Comparison of ENCODE assay signal across 13 cellular contexts in the genomic region with DNA sequence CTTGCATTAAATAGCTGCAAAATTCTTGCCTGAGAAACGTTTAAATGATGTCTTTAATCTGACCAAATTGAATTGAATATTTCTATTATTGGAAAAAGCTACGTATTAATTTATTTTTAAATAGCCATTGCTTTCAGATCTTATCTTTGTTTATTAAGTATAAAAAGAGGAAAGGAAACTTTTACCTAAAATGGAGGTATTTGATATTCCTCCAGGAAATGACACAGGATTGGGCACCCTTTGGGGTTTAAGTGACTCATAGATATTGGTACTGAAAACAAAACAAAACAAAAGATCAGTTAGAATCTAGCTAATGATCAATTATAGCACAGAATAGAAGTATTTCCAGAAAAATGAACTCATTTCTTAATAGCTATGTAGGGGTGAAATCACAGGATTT. TPM values are rescaled to one million over a fixed set of nuclear protein-coding genes. Genes with fewer than 3 reads are reported as not detected.
A peak's percentile ranks its signal among the peaks of the same experiment; 100 is the strongest.
DNase-seq lines count a peak whose midpoint lies in the region; ATAC-seq and TF ChIP-seq lines count a peak whose summit lies in the region.
"Had no signal": no experiment of that assay in that cellular context is flagged by ENCODE, and none has a peak within 500 bp of the region (broad histone marks: within the 10 kb centered on the region; RNA-seq: fewer than 3 reads in every experiment).

No MANE protein-coding gene starts in this region.

- H2BK120ac ChIP-seq in mesenchymal stem cell (ENCODE audit: low read depth, low read length): no peak overlapping the region

- H3K9me3 ChIP-seq in RWPE2 (ENCODE audit: severe bottlenecking) (no peaks in the 10 kb centered on the region), mesenchymal stem cell (ENCODE audit: control insufficient read depth, low read length) (no peaks in the 10 kb centered on the region), upper lobe of left lung (no peaks in the 10 kb centered on the region)

- H3K4me1 ChIP-seq in RWPE2 (ENCODE audit: insufficient read depth, poor library complexity, severe bottlenecking) (peaks cover 35% of the 10 kb centered on the region), mesenchymal stem cell (ENCODE audit: control insufficient read depth, insufficient read depth, low read depth, low read length) (no peaks in the 10 kb centered on the region), upper lobe of left lung (peaks cover 0 to 7% (median 3%) of the 10 kb centered on the region in 4 donors)

- no peak overlapping the region for H3K23ac ChIP-seq in mesenchymal stem cell (ENCODE audit: low read length in 2 of 2)

- H3K36me3 ChIP-seq in RWPE2 (ENCODE audit: low read depth): peaks cover 22% of the 10 kb centered on the region
- no peaks in the 10 kb centered on the region for H3K36me3 ChIP-seq in mesenchymal stem cell (ENCODE audit: control insufficient read depth in 1 of 2, insufficient read depth in 2 of 2, low read depth in 1 of 2, low read length in 2 of 2)
- H3K36me3 ChIP-seq in upper lobe of left lung: no peaks in the 10 kb centered on the region

- peak overlapping the region; percentile 88 for H3K27ac ChIP-seq in RWPE2 (ENCODE audit: poor library complexity, severe bottlenecking)
- no peak overlapping the region for H3K27ac ChIP-seq in mesenchymal stem cell (ENCODE audit: low read length, poor library complexity, severe bottlenecking)
- peak overlapping the region; percentile 51 to 63 (median 59) for H3K27ac ChIP-seq in upper lobe of left lung

- ATAC-seq in RWPE2 (ENCODE audit: low read depth) (no peak), upper lobe of left lung (ENCODE audit: low FRiP score in 2 of 2) (no peak), GM21390 (IDR thresholded peaks at IDR 0.05; ENCODE audit: unreplicated experiment) (no peak)
- ATAC-seq in activated naive CD8-positive, alpha-beta T cell treated with anti-CD3 and anti-CD28 coated beads, Interleukin-2, amount 50 U/mL, for 24 hours: no peak
- ATAC-seq: activated CD8-positive, alpha-beta memory T cell treated with anti-CD3 and anti-CD28 coated beads, Interleukin-2, amount 10 ng/mL, durations not matched to agents 7 days and 5 days had no signal

- H2BK5ac ChIP-seq in mesenchymal stem cell (ENCODE audit: low read depth, low read length, poor library complexity, severe bottlenecking): no peak overlapping the region

- H3K27ac Mint-ChIP-seq in activated naive CD8-positive, alpha-beta T cell treated with anti-CD3 and anti-CD28 coated beads, Interleukin-2, amount 50 U/mL, for 24 hours: no peak overlapping the region
- H3K27ac Mint-ChIP-seq: activated CD8-positive, alpha-beta memory T cell treated with anti-CD3 and anti-CD28 coated beads, Interleukin-2, amount 10 ng/mL, durations not matched to agents 7 days and 5 days had no signal

- H3K4me1 Mint-ChIP-seq in activated naive CD8-positive, alpha-beta T cell treated with anti-CD3 and anti-CD28 coated beads, Interleukin-2, amount 50 U/mL, for 24 hours: no peaks in the 10 kb centered on the region
- H3K4me1 Mint-ChIP-seq: activated CD8-positive, alpha-beta memory T cell treated with anti-CD3 and anti-CD28 coated beads, Interleukin-2, amount 10 ng/mL, durations not matched to agents 7 days and 5 days had no signal

- no peaks in the 10 kb centered on the region for H3K36me3 Mint-ChIP-seq in activated naive CD8-positive, alpha-beta T cell treated with anti-CD3 and anti-CD28 coated beads, Interleukin-2, amount 50 U/mL, for 24 hours (ENCODE audit: low read depth)
- H3K36me3 Mint-ChIP-seq: activated CD8-positive, alpha-beta memory T cell treated with anti-CD3 and anti-CD28 coated beads, Interleukin-2, amount 10 ng/mL, durations not matched to agents 7 days and 5 days had no signal

- no peak overlapping the region for H3K4me3 Mint-ChIP-seq in activated naive CD8-positive, alpha-beta T cell treated with anti-CD3 and anti-CD28 coated beads, Interleukin-2, amount 50 U/mL, for 24 hours
- H3K4me3 Mint-ChIP-seq: activated CD8-positive, alpha-beta memory T cell treated with anti-CD3 and anti-CD28 coated beads, Interleukin-2, amount 10 ng/mL, durations not matched to agents 7 days and 5 days had no signal

- no peaks in the 10 kb centered on the region for H3K27me3 Mint-ChIP-seq in activated naive CD8-positive, alpha-beta T cell treated with anti-CD3 and anti-CD28 coated beads, Interleukin-2, amount 50 U/mL, for 24 hours
- H3K27me3 Mint-ChIP-seq: activated CD8-positive, alpha-beta memory T cell treated with anti-CD3 and anti-CD28 coated beads, Interleukin-2, amount 10 ng/mL, durations not matched to agents 7 days and 5 days had no signal

- H3K9me3 Mint-ChIP-seq in activated naive CD8-positive, alpha-beta T cell treated with anti-CD3 and anti-CD28 coated beads, Interleukin-2, amount 50 U/mL, for 24 hours: no peaks in the 10 kb centered on the region

- no peak for TF ChIP-seq EP300 in upper lobe of left lung (IDR thresholded peaks at IDR 0.05)

- no peak overlapping the region for H3K4ac ChIP-seq in mesenchymal stem cell (ENCODE audit: low read depth in 1 of 2, low read length in 2 of 2)

- H2AFZ ChIP-seq in mesenchymal stem cell (ENCODE audit: low read depth, low read length): no peak overlapping the region

- H2BK12ac ChIP-seq in mesenchymal stem cell (ENCODE audit: low read length in 2 of 2): no peak overlapping the region

- no peak overlapping the region for H3K14ac ChIP-seq in mesenchymal stem cell (ENCODE audit: low read length in 2 of 2)

- H3K79me1 ChIP-seq in mesenchymal stem cell (replicated peaks; ENCODE audit: low read length, poor library complexity, severe bottlenecking): no peaks in the 10 kb centered on the region

- H2AK5ac ChIP-seq in mesenchymal stem cell (ENCODE audit: low read length, severe bottlenecking): no peak overlapping the region

- TF ChIP-seq POLR2A in upper lobe of left lung (IDR thresholded peaks at IDR 0.05): no peak

- H3K18ac ChIP-seq in mesenchymal stem cell (ENCODE audit: low read depth in 1 of 2, low read length in 2 of 2): no peak overlapping the region

- H4K8ac ChIP-seq in mesenchymal stem cell (ENCODE audit: low read length): no peak overlapping the region

- H3K27me3 ChIP-seq in RWPE2 (ENCODE audit: insufficient read depth, poor library complexity, severe bottlenecking) (no peaks in the 10 kb centered on the region), mesenchymal stem cell (ENCODE audit: control insufficient read depth in 1 of 2, insufficient read depth in 1 of 2, low read length in 2 of 2) (peaks cover 0 to 18% of the 10 kb centered on the region in 2 experiments), upper lobe of left lung (no peaks in the 10 kb centered on the region)

- peak overlapping the region; percentile 43 for H3K4me3 ChIP-seq in RWPE2 (ENCODE audit: severe bottlenecking)
- H3K4me3 ChIP-seq in mesenchymal stem cell (ENCODE audit: insufficient read depth in 1 of 2, low read depth in 1 of 2, low read length in 2 of 2): peak overlapping the region in 1 of 2 experiments; percentile 71
- H3K4me3 ChIP-seq in upper lobe of left lung: peak overlapping the region in 2 of 4 donors; percentile 31 to 37

- intact Hi-C loops in posterior vena cava (cut with DNase I): no loop called here

- H3K4me2 ChIP-seq in mesenchymal stem cell (ENCODE audit: low read length, poor library complexity, severe bottlenecking): no peak overlapping the region

- WGBS in mesenchymal stem cell: no CpG with 5 or more reads among the region's 2 CpGs
- WGBS in upper lobe of left lung, 2 donors: 36 to 38% methylated on average over 2 of the region's 2 CpGs

- no peak for TF ChIP-seq CTCF in RWPE2 (IDR thresholded peaks at IDR 0.05; ENCODE audit: poor library complexity, severe bottlenecking)
- no peak for TF ChIP-seq CTCF in upper lobe of left lung (IDR thresholded peaks at IDR 0.05)

- H3K9ac ChIP-seq in mesenchymal stem cell (ENCODE audit: low read length): peak overlapping the region; percentile 90

- H2BK15ac ChIP-seq in mesenchymal stem cell (ENCODE audit: low read depth, poor library complexity, severe bottlenecking): no peak overlapping the region

- DNase-seq in RWPE2 (ENCODE audit: low spot score) (no peak), dermis blood vessel endothelial cell (peak; percentile 66), mesenchymal stem cell (no peak), upper lobe of left lung (no peak), posterior vena cava (ENCODE audit: low spot score) (no peak)
- DNase-seq in activated naive CD8-positive, alpha-beta T cell treated with anti-CD3 and anti-CD28 coated beads, Interleukin-2, amount 50 U/mL, for 24 hours: no peak
- DNase-seq: activated CD8-positive, alpha-beta memory T cell treated with anti-CD3 and anti-CD28 coated beads, Interleukin-2, amount 10 ng/mL, durations not matched to agents 7 days and 5 days; caudate nucleus; NCI-H1105 treated with DMSO at 0.1 percent for 48 hours; NCI-H2227 treated with DMSO at 0.1 percent for 48 hours; posterior cingulate gyrus; stimulated activated CD4-positive, alpha-beta T cell treated with anti-CD3 and anti-CD28 coated beads, Interleukin-1b, Interleukin-23, amount 100 ng/mL, for 48 hours had no signal

- H4K91ac ChIP-seq in mesenchymal stem cell (ENCODE audit: low read length): no peak overlapping the region

RNA-seq across cellular contexts. Expression of a gene that starts 34.1 kb away (rescaled TPM):
- total RNA-seq in dermis blood vessel endothelial cell (530 and 538 TPM in 2 replicates), upper lobe of left lung (100 to 1,000 TPM in 5 of 6 donors, 10 to 100 TPM in 1; 56.6 to 199 (median 157) TPM), posterior vena cava (100 to 1,000 TPM; 172 to 332 TPM)
- 132 TPM for polyA plus RNA-seq in mesenchymal stem cell (2013, experiment 1 of 2)
- polyA plus RNA-seq in mesenchymal stem cell (2013, experiment 2 of 2): 135 TPM
